8 cellular contexts compared by ENCODE assay signal in genomic region chr10:49161411-49161997, GRCh38. TPM values are rescaled to one million over a fixed set of nuclear protein-coding genes. Genes with fewer than 3 reads are reported as not detected.
DNase-seq lines count a peak whose midpoint lies in the region; ATAC-seq and TF ChIP-seq lines count a peak whose summit lies in the region.

No MANE protein-coding gene starts in this region.

- H3K27ac ChIP-seq in PC-3 (ENCODE audit: low read length), result no peak overlapping the region

- H3F3A ChIP-seq in PC-3 (ENCODE audit: low read length, unreplicated experiment), result no peaks in the 10 kb centered on the region

- H4K20me1 ChIP-seq in PC-3 (ENCODE audit: low read length), result no peaks in the 10 kb centered on the region

- ATAC-seq in PC-3 (peak; percentile 83), GM18867 (IDR thresholded peaks at IDR 0.05; ENCODE audit: unreplicated experiment) (no peak), GM18907 (IDR thresholded peaks at IDR 0.05; ENCODE audit: unreplicated experiment) (no peak), HG03439 (IDR thresholded peaks at IDR 0.05; ENCODE audit: unreplicated experiment) (no peak)

- DNase-seq in PC-3 (peak; percentile 88), fibroblast of pulmonary artery (ENCODE audit: low read depth) (peak; percentile 46), retinal pigment epithelial cell (ENCODE audit: low read depth) (no peak), GOT3 (lab: John Stamatoyannopoulos, UW) (no peak)

- H3K4me3 ChIP-seq in PC-3 (ENCODE audit: low read length) (no peak overlapping the region), fibroblast of pulmonary artery (replicated peaks; ENCODE audit: low read depth, low read length) (no peak overlapping the region), retinal pigment epithelial cell (ENCODE audit: low read length) (no peak overlapping the region)

- H3K9me3 ChIP-seq in PC-3 (ENCODE audit: low read length), result no peaks in the 10 kb centered on the region

- intact Hi-C loops in PC-3 (cut with micrococcal nuclease), result loop anchor here (2.0 to 10.0 kb wide), 3 partner anchors 177 to 609 kb away; no protein-coding TSS in a partner anchor

- H2AFZ ChIP-seq in PC-3 (ENCODE audit: low read length), result no peak overlapping the region

- H3K27me3 ChIP-seq in PC-3 (ENCODE audit: low read length), result peaks cover 33% of the 10 kb centered on the region

- no peak overlapping the region for H3K9ac ChIP-seq in PC-3 (ENCODE audit: low read length)

- no peaks in the 10 kb centered on the region for H3K79me2 ChIP-seq in PC-3 (ENCODE audit: low read length)

- H3K9me2 ChIP-seq in PC-3 (replicated peaks; ENCODE audit: low read length), result no peaks in the 10 kb centered on the region

- POLR2A ChIA-PET in PC-3 (lab: Charles Lee; ENCODE audit: unreplicated experiment), result interaction anchor here (0.6 kb wide), 1 partner anchor 228 kb away, joined by 3 read pairs; no protein-coding TSS in a partner anchor

- H3K4me1 ChIP-seq in PC-3 (ENCODE audit: insufficient read depth, low read length), result peaks cover 12% of the 10 kb centered on the region; the same call in 1 of the 2 replicates

- CTCF ChIA-PET in PC-3 (lab: Charles Lee), result interaction anchor here (0.5 to 1.1 kb wide), 6 partner anchors 109 to 506 kb away, joined by 4 to 8 read pairs (median 6); no protein-coding TSS in a partner anchor

- H3K4me2 ChIP-seq in PC-3 (ENCODE audit: low read length), result peak overlapping the region; percentile 12; the same call in 1 of the 2 replicates

- TF ChIP-seq CTCF in GM12872 (IDR thresholded peaks at IDR 0.05; ENCODE audit: insufficient read depth, low read depth, low read length) (peak; percentile 37; the same call in 1 of the 3 replicates), PC-3 (conservative IDR thresholded peaks at IDR 0.05; ENCODE audit: low read depth, low read length) (peak; percentile 73), fibroblast of pulmonary artery (IDR thresholded peaks at IDR 0.05; ENCODE audit: low read length, missing control alignments) (peak; percentile 38), retinal pigment epithelial cell (conservative IDR thresholded peaks at IDR 0.05; ENCODE audit: low read depth, low read length) (peak; percentile 44)

- H3K36me3 ChIP-seq in PC-3 (ENCODE audit: low read depth, low read length), result no peaks in the 10 kb centered on the region

- BruUV-seq in PC-3 (replicated peaks; lab: Mats Ljungman, UMichigan), result no TSS peak

RNA-seq across cellular contexts. Expression of gene TMEM273, which starts 26.7 kb away (rescaled TPM):
- total RNA-seq in PC-3 (2014; rRNA removed), result not detected in 2 replicates

RNA-seq across cellular contexts. Expression of gene FAM170B, which starts 27.7 kb away (rescaled TPM):
- total RNA-seq in PC-3 (2014; rRNA removed), result not detected in 2 replicates

RNA-seq across cellular contexts. Expression of gene VSTM4, which starts 46.2 kb away (rescaled TPM):
- not detected in 2 replicates for total RNA-seq in PC-3 (2014; rRNA removed)

Comparison
In these comparisons a context has a peak if more than half of its experiments do, and no peak if none do; other contexts are left out.
1. DNase-seq: peak in PC-3 (single experiment) and fibroblast of pulmonary artery (single experiment); none in retinal pigment epithelial cell (single experiment) and GOT3 (single experiment).
2. Peak in every context shown above with its lines, with median percentiles within 50 percentile points of each other: CTCF ChIP-seq.